In the genomic region with DNA sequence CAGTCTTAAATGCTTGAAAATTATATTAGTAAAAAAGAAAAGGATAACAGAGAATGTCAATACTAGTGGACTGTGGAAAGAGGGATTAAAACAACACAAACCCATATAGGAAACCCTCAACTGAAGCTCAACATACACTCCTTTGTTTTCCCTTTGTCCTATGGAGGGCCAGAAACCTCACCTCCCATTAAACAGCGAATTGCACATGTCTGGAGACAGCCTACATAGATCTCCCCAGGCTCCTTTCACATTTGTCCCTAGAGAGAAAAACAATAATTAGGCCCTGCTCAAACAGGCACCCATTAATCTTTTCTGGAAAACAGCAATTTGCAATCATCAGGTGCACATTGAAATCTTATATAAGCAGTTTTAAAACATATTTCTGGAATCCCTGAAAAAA, we compare ENCODE assay signal across 15 cellular contexts.
"Had no signal": no experiment of that assay in that cellular context is flagged by ENCODE, and none has a peak within 500 bp of the region (broad histone marks: within the 10 kb centered on the region; RNA-seq: fewer than 3 reads in every experiment).

No MANE protein-coding gene starts in this region.

- H3K9me3 ChIP-seq: lower lobe of right lung, neutrophil, upper lobe of left lung had no signal

- H3K27me3 ChIP-seq: neutrophil, upper lobe of left lung had no signal

- H3K4me3 ChIP-seq: lower lobe of right lung, upper lobe of left lung had no signal

- H3K9ac ChIP-seq: parathyroid adenoma had no signal

- H3K36me3 ChIP-seq: lower lobe of right lung, neutrophil, upper lobe of left lung had no signal

- H3K4me1 ChIP-seq: lower lobe of right lung, parathyroid adenoma, upper lobe of left lung had no signal

- DNase-seq: activated CD4-positive, alpha-beta T cell treated with anti-CD3 and anti-CD28 coated beads, Interleukin-2, amount 10 ng/mL, durations not matched to agents 7 days and 5 days; activated CD8-positive, alpha-beta memory T cell treated with anti-CD3 and anti-CD28 coated beads, Interleukin-2, amount 50 U/mL, for 48 hours; activated gamma-delta T cell treated with Interleukin-2 at 50 U/mL for 16 hours; activated naive CD8-positive, alpha-beta T cell treated with anti-CD3 and anti-CD28 coated beads, Interleukin-2, amount 10 ng/mL, durations not matched to agents 7 days and 5 days; cortex of kidney; effector CD4-positive, alpha-beta T cell; foreskin fibroblast; left colon; lower lobe of right lung; midbrain; stimulated activated CD4-positive, alpha-beta T cell treated with anti-CD3 and anti-CD28 coated beads, Interleukin-1b, Interleukin-23, amount 100 ng/mL, for 48 hours; stimulated activated naive CD8-positive, alpha-beta T cell treated with anti-CD3 and anti-CD28 coated beads, Interleukin-15, amount 100 ng/mL, for 72 hours; upper lobe of left lung had no signal

- H3K79me2 ChIP-seq: parathyroid adenoma had no signal

- H3K27ac ChIP-seq: lower lobe of right lung, neutrophil, parathyroid adenoma, upper lobe of left lung had no signal
